ENCODE assay signal across 21 cellular contexts in genomic region chr5:90503596-90503995, GRCh38. TPM values are rescaled to one million over a fixed set of nuclear protein-coding genes. Genes with fewer than 3 reads are reported as not detected.
"Had no signal": no experiment of that assay in that cellular context is flagged by ENCODE, and none has a peak within 500 bp of the region (broad histone marks: within the 10 kb centered on the region; RNA-seq: fewer than 3 reads in every experiment).

No MANE protein-coding gene starts in this region.

- H3K27me3 ChIP-seq: cardiac muscle cell, gastrocnemius medialis, left lung, right atrium auricular region, testis had no signal

- DNase-seq: activated B cell treated with CpG ODN at 0.5 μM for 24 hours; activated CD4-positive, alpha-beta memory T cell treated with anti-CD3 and anti-CD28 coated beads, Interleukin-2, amount 10 ng/mL, durations not matched to agents 7 days and 5 days; activated CD4-positive, alpha-beta T cell treated with anti-CD3 and anti-CD28 coated beads for 4 hours; activated CD8-positive, alpha-beta memory T cell treated with anti-CD3 and anti-CD28 coated beads, Interleukin-2, amount 10 ng/mL, durations not matched to agents 7 days and 5 days; dermis blood vessel endothelial cell; effector memory CD8-positive, alpha-beta T cell; gastrocnemius medialis; head of caudate nucleus; left lung; mucosa of descending colon; naive B cell; small intestine; stimulated activated CD4-positive, alpha-beta T cell treated with anti-CD3 and anti-CD28 coated beads, Interleukin-4, amount 100 ng/mL, for 1 hour; testis had no signal

- H3K4me3 ChIP-seq: cardiac muscle cell, gastrocnemius medialis, left lung, mucosa of descending colon, right atrium auricular region, testis had no signal

- H3K4me3 Mint-ChIP-seq: activated B cell treated with CpG ODN at 0.5 μM for 24 hours; activated CD4-positive, alpha-beta memory T cell treated with anti-CD3 and anti-CD28 coated beads, Interleukin-2, amount 10 ng/mL, durations not matched to agents 7 days and 5 days; activated CD8-positive, alpha-beta memory T cell treated with anti-CD3 and anti-CD28 coated beads, Interleukin-2, amount 10 ng/mL, durations not matched to agents 7 days and 5 days; activated naive CD8-positive, alpha-beta T cell; effector memory CD8-positive, alpha-beta T cell; memory B cell; naive B cell; neural crest cell; stimulated activated effector memory CD8-positive, alpha-beta T cell treated with anti-CD3 and anti-CD28 coated beads, Interleukin-12 subunit alpha, Interleukin-12 subunit beta, amount 100 ng/mL, for 72 hours had no signal

- H3K4me1 ChIP-seq: gastrocnemius medialis, left lung, right atrium auricular region, testis had no signal

- H3K27ac Mint-ChIP-seq: activated B cell treated with CpG ODN at 0.5 μM for 24 hours; activated CD4-positive, alpha-beta memory T cell treated with anti-CD3 and anti-CD28 coated beads, Interleukin-2, amount 10 ng/mL, durations not matched to agents 7 days and 5 days; activated CD8-positive, alpha-beta memory T cell treated with anti-CD3 and anti-CD28 coated beads, Interleukin-2, amount 10 ng/mL, durations not matched to agents 7 days and 5 days; activated naive CD8-positive, alpha-beta T cell; effector memory CD8-positive, alpha-beta T cell; memory B cell; naive B cell; progenitor cell of endocrine pancreas; stimulated activated effector memory CD8-positive, alpha-beta T cell treated with anti-CD3 and anti-CD28 coated beads, Interleukin-12 subunit alpha, Interleukin-12 subunit beta, amount 100 ng/mL, for 72 hours had no signal

- H3K27ac ChIP-seq: cardiac muscle cell, gastrocnemius medialis, left lung, right atrium auricular region, testis had no signal

- ATAC-seq: activated CD8-positive, alpha-beta memory T cell treated with anti-CD3 and anti-CD28 coated beads, Interleukin-2, amount 10 ng/mL, durations not matched to agents 7 days and 5 days; effector memory CD8-positive, alpha-beta T cell; gastrocnemius medialis; left lung; mucosa of descending colon; stimulated activated effector memory CD8-positive, alpha-beta T cell treated with anti-CD3 and anti-CD28 coated beads, Interleukin-12 subunit alpha, Interleukin-12 subunit beta, amount 100 ng/mL, for 72 hours had no signal

- H3K27me3 Mint-ChIP-seq: activated B cell treated with CpG ODN at 0.5 μM for 24 hours; activated CD4-positive, alpha-beta memory T cell treated with anti-CD3 and anti-CD28 coated beads, Interleukin-2, amount 10 ng/mL, durations not matched to agents 7 days and 5 days; activated CD8-positive, alpha-beta memory T cell treated with anti-CD3 and anti-CD28 coated beads, Interleukin-2, amount 10 ng/mL, durations not matched to agents 7 days and 5 days; activated naive CD8-positive, alpha-beta T cell; effector memory CD8-positive, alpha-beta T cell; memory B cell; naive B cell; progenitor cell of endocrine pancreas had no signal

- H3K36me3 ChIP-seq: cardiac muscle cell, gastrocnemius medialis, left lung, right atrium auricular region had no signal

- H3K9me3 ChIP-seq: gastrocnemius medialis, left lung, mucosa of descending colon, right atrium auricular region, testis had no signal

- H3K9me3 Mint-ChIP-seq: activated B cell treated with CpG ODN at 0.5 μM for 24 hours; activated CD4-positive, alpha-beta memory T cell treated with anti-CD3 and anti-CD28 coated beads, Interleukin-2, amount 10 ng/mL, durations not matched to agents 7 days and 5 days; effector memory CD8-positive, alpha-beta T cell; memory B cell; naive B cell; neural crest cell; stimulated activated effector memory CD8-positive, alpha-beta T cell treated with anti-CD3 and anti-CD28 coated beads, Interleukin-12 subunit alpha, Interleukin-12 subunit beta, amount 100 ng/mL, for 72 hours had no signal

- H3K4me1 Mint-ChIP-seq: activated B cell treated with CpG ODN at 0.5 μM for 24 hours; naive B cell; neural crest cell; stimulated activated effector memory CD8-positive, alpha-beta T cell treated with anti-CD3 and anti-CD28 coated beads, Interleukin-12 subunit alpha, Interleukin-12 subunit beta, amount 100 ng/mL, for 72 hours had no signal

RNA-seq across cellular contexts. Expression of gene ADGRV1, which starts 55.0 kb away (rescaled TPM):
- total RNA-seq: activated CD4-positive, alpha-beta memory T cell treated with anti-CD3 and anti-CD28 coated beads, Interleukin-2, amount 10 ng/mL, durations not matched to agents 7 days and 5 days had no signal
